In the genomic region with DNA sequence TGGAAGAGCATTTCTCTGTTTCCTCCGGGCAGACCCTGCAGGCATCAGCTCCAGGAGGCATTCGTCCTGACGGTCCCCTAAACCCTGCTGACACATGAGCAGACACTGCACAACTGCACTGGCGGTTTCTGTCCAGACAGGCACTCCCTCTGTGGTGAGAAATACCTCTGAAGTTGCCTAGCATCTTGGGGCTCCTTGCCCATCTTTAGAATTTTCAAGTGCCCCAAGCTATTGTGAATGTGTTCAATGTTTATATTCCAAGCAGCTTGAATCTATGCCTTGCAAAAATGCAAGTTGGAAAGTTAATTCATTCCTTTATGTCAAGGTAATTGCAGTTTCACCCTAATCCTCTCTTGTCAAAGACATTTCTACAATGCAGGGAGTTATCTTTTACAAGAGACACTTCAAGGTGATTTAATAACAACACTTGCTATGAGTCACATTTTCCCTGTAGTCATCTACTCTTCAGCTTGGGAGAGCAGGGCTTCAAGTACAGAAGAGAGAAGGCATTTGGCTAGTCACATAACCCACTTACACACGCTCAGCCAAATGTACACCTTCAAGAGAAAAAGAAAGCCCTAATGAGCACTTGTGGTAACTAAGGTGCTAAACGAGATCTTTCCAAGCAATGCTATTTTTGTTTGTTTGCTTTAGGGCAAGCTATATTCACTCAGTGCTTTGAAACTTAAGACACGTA, we compare ENCODE assay signal across 8 cellular contexts.
A peak's percentile ranks its signal among the peaks of the same experiment; 100 is the strongest.
DNase-seq lines count a peak whose midpoint lies in the region; ATAC-seq and TF ChIP-seq lines count a peak whose summit lies in the region.

No MANE protein-coding gene starts in this region.

- no peak for TF ChIP-seq CTCF in fibroblast of the aortic adventitia (IDR thresholded peaks at IDR 0.05; ENCODE audit: insufficient read depth, low read length)
- no peak for TF ChIP-seq CTCF in type B pancreatic cell (conservative IDR thresholded peaks at IDR 0.05)

- peak; percentile 37 for ATAC-seq in SK-N-SH treated with all-trans-retinoic acid at 6 μM for 48 hours

- H3K4me1 Mint-ChIP-seq in activated naive CD4-positive, alpha-beta T cell treated with anti-CD3 and anti-CD28 coated beads for 36 hours (ENCODE audit: low read depth): peaks cover 98% of the 10 kb centered on the region
- H3K4me1 Mint-ChIP-seq in type B pancreatic cell (ENCODE audit: unreplicated experiment): peaks cover 23% of the 10 kb centered on the region

- H3K4me3 Mint-ChIP-seq in activated naive CD4-positive, alpha-beta T cell treated with anti-CD3 and anti-CD28 coated beads for 36 hours: no peak overlapping the region
- peak overlapping the region; percentile 50 for H3K4me3 Mint-ChIP-seq in type B pancreatic cell

- in situ Hi-C loops in G401 (cut with HindIII; ENCODE audit: low sequenced_read_pairs): no loop called here

- H3K36me3 Mint-ChIP-seq in activated naive CD4-positive, alpha-beta T cell treated with anti-CD3 and anti-CD28 coated beads for 36 hours (ENCODE audit: low read depth): no peaks in the 10 kb centered on the region
- no peaks in the 10 kb centered on the region for H3K36me3 Mint-ChIP-seq in type B pancreatic cell

- CTCF ChIA-PET in activated naive CD4-positive, alpha-beta T cell treated with anti-CD3 and anti-CD28 coated beads for 36 hours (lab: Charles Lee): interaction anchor here (0.6 to 2.8 kb wide), 6 partner anchors 12 to 806 kb away, joined by 3 to 11 read pairs (median 4); a partner anchor contains a TSS

- intact Hi-C loops in activated naive CD4-positive, alpha-beta T cell treated with anti-CD3 and anti-CD28 coated beads for 36 hours (cut with micrococcal nuclease): loop anchor here (1.0 to 10.0 kb wide), 12 partner anchors 12 to 1515 kb away; a partner anchor contains a TSS

- no peak overlapping the region for H3K4me3 ChIP-seq in fibroblast of the aortic adventitia (ENCODE audit: low read depth, low read length)

- no peaks in the 10 kb centered on the region for H3K27me3 Mint-ChIP-seq in activated naive CD4-positive, alpha-beta T cell treated with anti-CD3 and anti-CD28 coated beads for 36 hours (ENCODE audit: low read depth)
- no peaks in the 10 kb centered on the region for H3K27me3 Mint-ChIP-seq in type B pancreatic cell

- DNase-seq in activated naive CD4-positive, alpha-beta T cell treated with anti-CD3 and anti-CD28 coated beads for 36 hours: peak; percentile 48
- DNase-seq in activated naive CD4-positive, alpha-beta T cell treated with Interleukin-2 at 50 U/mL for 16 hours: no peak
- DNase-seq in fibroblast of the aortic adventitia (ENCODE audit: low read depth) (peak; percentile 49), type B pancreatic cell (ENCODE audit: extremely low spot score, unreplicated experiment) (no peak), G401 (ENCODE audit: low spot score) (no peak), NCI-H2081 treated with DMSO at 0.1 percent for 48 hours (lab: John Stamatoyannopoulos, UW) (no peak), GDM1 (lab: John Stamatoyannopoulos, UW) (no peak)

- peak overlapping the region; percentile 86 for H3K27ac Mint-ChIP-seq in activated naive CD4-positive, alpha-beta T cell treated with anti-CD3 and anti-CD28 coated beads for 36 hours
- H3K27ac Mint-ChIP-seq in type B pancreatic cell: peak overlapping the region; percentile 87

- no peaks in the 10 kb centered on the region for H3K9me3 Mint-ChIP-seq in activated naive CD4-positive, alpha-beta T cell treated with anti-CD3 and anti-CD28 coated beads for 36 hours
- H3K9me3 Mint-ChIP-seq in type B pancreatic cell: peaks cover 14% of the 10 kb centered on the region

TF ChIP-seq in SK-N-SH treated with all-trans-retinoic acid at 6 μM for 48 hours, 23 proteins besides CTCF, POLR2A, EP300 and RAD21:
- TF ChIP-seq ZFP3 (CRISPR knock-in tag; IDR thresholded peaks at IDR 0.05) (no peak), ISL1 (CRISPR knock-in tag; IDR thresholded peaks at IDR 0.05) (no peak), SNAI2 (CRISPR knock-in tag; IDR thresholded peaks at IDR 0.05) (no peak), OSR1 (CRISPR knock-in tag; IDR thresholded peaks at IDR 0.05) (no peak)
- TF ChIP-seq, protein P1, sequence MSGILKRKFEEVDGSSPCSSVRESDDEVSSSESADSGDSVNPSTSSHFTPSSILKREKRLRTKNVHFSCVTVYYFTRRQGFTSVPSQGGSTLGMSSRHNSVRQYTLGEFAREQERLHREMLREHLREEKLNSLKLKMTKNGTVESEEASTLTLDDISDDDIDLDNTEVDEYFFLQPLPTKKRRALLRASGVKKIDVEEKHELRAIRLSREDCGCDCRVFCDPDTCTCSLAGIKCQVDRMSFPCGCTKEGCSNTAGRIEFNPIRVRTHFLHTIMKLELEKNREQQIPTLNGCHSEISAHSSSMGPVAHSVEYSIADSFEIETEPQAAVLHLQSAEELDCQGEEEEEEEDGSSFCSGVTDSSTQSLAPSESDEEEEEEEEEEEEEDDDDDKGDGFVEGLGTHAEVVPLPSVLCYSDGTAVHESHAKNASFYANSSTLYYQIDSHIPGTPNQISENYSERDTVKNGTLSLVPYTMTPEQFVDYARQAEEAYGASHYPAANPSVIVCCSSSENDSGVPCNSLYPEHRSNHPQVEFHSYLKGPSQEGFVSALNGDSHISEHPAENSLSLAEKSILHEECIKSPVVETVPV (CRISPR knock-in tag; IDR thresholded peaks at IDR 0.05): no peak
- TF ChIP-seq, protein P2, sequence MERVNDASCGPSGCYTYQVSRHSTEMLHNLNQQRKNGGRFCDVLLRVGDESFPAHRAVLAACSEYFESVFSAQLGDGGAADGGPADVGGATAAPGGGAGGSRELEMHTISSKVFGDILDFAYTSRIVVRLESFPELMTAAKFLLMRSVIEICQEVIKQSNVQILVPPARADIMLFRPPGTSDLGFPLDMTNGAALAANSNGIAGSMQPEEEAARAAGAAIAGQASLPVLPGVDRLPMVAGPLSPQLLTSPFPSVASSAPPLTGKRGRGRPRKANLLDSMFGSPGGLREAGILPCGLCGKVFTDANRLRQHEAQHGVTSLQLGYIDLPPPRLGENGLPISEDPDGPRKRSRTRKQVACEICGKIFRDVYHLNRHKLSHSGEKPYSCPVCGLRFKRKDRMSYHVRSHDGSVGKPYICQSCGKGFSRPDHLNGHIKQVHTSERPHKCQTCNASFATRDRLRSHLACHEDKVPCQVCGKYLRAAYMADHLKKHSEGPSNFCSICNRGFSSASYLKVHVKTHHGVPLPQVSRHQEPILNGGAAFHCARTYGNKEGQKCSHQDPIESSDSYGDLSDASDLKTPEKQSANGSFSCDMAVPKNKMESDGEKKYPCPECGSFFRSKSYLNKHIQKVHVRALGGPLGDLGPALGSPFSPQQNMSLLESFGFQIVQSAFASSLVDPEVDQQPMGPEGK (CRISPR knock-in tag; IDR thresholded peaks at IDR 0.05; ENCODE audit: borderline replicate concordance): no peak
- TF ChIP-seq, protein P3, sequence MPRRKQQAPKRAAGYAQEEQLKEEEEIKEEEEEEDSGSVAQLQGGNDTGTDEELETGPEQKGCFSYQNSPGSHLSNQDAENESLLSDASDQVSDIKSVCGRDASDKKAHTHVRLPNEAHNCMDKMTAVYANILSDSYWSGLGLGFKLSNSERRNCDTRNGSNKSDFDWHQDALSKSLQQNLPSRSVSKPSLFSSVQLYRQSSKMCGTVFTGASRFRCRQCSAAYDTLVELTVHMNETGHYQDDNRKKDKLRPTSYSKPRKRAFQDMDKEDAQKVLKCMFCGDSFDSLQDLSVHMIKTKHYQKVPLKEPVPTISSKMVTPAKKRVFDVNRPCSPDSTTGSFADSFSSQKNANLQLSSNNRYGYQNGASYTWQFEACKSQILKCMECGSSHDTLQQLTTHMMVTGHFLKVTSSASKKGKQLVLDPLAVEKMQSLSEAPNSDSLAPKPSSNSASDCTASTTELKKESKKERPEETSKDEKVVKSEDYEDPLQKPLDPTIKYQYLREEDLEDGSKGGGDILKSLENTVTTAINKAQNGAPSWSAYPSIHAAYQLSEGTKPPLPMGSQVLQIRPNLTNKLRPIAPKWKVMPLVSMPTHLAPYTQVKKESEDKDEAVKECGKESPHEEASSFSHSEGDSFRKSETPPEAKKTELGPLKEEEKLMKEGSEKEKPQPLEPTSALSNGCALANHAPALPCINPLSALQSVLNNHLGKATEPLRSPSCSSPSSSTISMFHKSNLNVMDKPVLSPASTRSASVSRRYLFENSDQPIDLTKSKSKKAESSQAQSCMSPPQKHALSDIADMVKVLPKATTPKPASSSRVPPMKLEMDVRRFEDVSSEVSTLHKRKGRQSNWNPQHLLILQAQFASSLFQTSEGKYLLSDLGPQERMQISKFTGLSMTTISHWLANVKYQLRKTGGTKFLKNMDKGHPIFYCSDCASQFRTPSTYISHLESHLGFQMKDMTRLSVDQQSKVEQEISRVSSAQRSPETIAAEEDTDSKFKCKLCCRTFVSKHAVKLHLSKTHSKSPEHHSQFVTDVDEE (CRISPR knock-in tag; IDR thresholded peaks at IDR 0.05): no peak

Comparison
In these comparisons a context has a peak if more than half of its experiments do, and no peak if none do; other contexts are left out.
1. DNase-seq: peak in activated naive CD4-positive, alpha-beta T cell treated with anti-CD3 and anti-CD28 coated beads for 36 hours (single experiment) and fibroblast of the aortic adventitia (single experiment); none in activated naive CD4-positive, alpha-beta T cell treated with Interleukin-2 at 50 U/mL for 16 hours (single experiment), type B pancreatic cell (single experiment), G401 (single experiment), NCI-H2081 treated with DMSO at 0.1 percent for 48 hours (single experiment) and GDM1 (single experiment).